In genomic region chr5:172766287-172767104, GRCh38 we compare ENCODE assay signal across 8 cellular contexts. TPM values are rescaled to one million over a fixed set of nuclear protein-coding genes. Genes with fewer than 3 reads are reported as not detected.
A peak's percentile ranks its signal among the peaks of the same experiment; 100 is the strongest.
DNase-seq lines count a peak whose midpoint lies in the region; ATAC-seq and TF ChIP-seq lines count a peak whose summit lies in the region.

No MANE protein-coding gene starts in this region.

- H3K36me3 Mint-ChIP-seq in naive B cell = peaks cover 13 to 20% of the 10 kb centered on the region in 2 donors

- H3K27me3 Mint-ChIP-seq in naive B cell = no peaks in the 10 kb centered on the region

- peaks cover 0 to 3% (median 0%) of the 10 kb centered on the region in 7 donors for H3K9me3 Mint-ChIP-seq in naive B cell

- peak overlapping the region in 7 of 8 donors; percentile 17 to 96 (median 60) for H3K4me3 Mint-ChIP-seq in naive B cell

- peaks cover 42 to 70% (median 62%) of the 10 kb centered on the region in 3 donors for H3K4me1 Mint-ChIP-seq in naive B cell

- peak overlapping the region; percentile 99 to 100 (median 99) for H3K27ac Mint-ChIP-seq in naive B cell

- no peaks in the 10 kb centered on the region for H3K4me1 ChIP-seq in aorta (ENCODE audit: control insufficient read depth in 1 of 2, insufficient read depth in 2 of 2, low read length in 2 of 2)

- peak; percentile 2 for DNase-seq in NCI-H1092 treated with DMSO at 0.1 percent for 48 hours (lab: John Stamatoyannopoulos, UW)
- no peak for DNase-seq in NCI-H1092 (lab: John Stamatoyannopoulos, UW)
- peak; percentile 95 for DNase-seq in fibroblast of gingiva (ENCODE audit: low read depth)
- DNase-seq in naive B cell = peak; percentile 66
- DNase-seq in aorta = peak; percentile 92 to 94

- intact Hi-C loops in aorta (cut with DNase I) = loop anchor here in 1 of 2 donors (1.0 to 2.0 kb wide), 4 partner anchors 26 to 102 kb away; no protein-coding TSS in a partner anchor

- no peak for TF ChIP-seq POLR2A in GM18505 (IDR thresholded peaks at IDR 0.05; ENCODE audit: borderline replicate concordance, extremely low read depth, insufficient read depth, insufficient read length)

- no peaks in the 10 kb centered on the region for H3K9me3 ChIP-seq in aorta (ENCODE audit: control insufficient read depth, low read length)

- H3K27me3 ChIP-seq in aorta (ENCODE audit: control insufficient read depth in 1 of 2, insufficient read depth in 2 of 2, low read length in 1 of 2) = no peaks in the 10 kb centered on the region

- peak overlapping the region; percentile 96 for H3K4me3 ChIP-seq in WI38 (ENCODE audit: low read depth, low read length)
- peak overlapping the region; percentile 78 to 100 for H3K4me3 ChIP-seq in aorta (ENCODE audit: low read length in 2 of 2)

- ATAC-seq in naive B cell (ENCODE audit: low read depth in 2 of 2) = no peak
- peak; percentile 71 for ATAC-seq in aorta (ENCODE audit: low FRiP score)
- ATAC-seq in GM18505 (IDR thresholded peaks at IDR 0.05; ENCODE audit: unreplicated experiment) = no peak
- no peak for ATAC-seq in HG02840 (IDR thresholded peaks at IDR 0.05; ENCODE audit: low FRiP score, unreplicated experiment)

- 1 to 6% methylated on average over 16 of the region's 16 CpGs for WGBS in aorta, 2 donors

- peaks cover 6 to 15% of the 10 kb centered on the region in 2 donors for H3K36me3 ChIP-seq in aorta (ENCODE audit: control insufficient read depth in 1 of 2, insufficient read depth in 2 of 2, low read length in 1 of 2)

- H3K27ac ChIP-seq in aorta (ENCODE audit: low read depth in 1 of 2, low read length in 2 of 2) = peak overlapping the region; percentile 89 to 98

- no peak for TF ChIP-seq CTCF in WI38 (IDR thresholded peaks at IDR 0.05; ENCODE audit: low read depth, low read length)

RNA-seq across cellular contexts. Expression of gene DUSP1, which starts 4.5 kb away (rescaled TPM):
- polyA plus RNA-seq in naive B cell (ENCODE audit: low read depth in 6 of 6) = 1,000 to 10,000 TPM; 1,129 to 3,568 (median 2,122) TPM
- 1,000 to 10,000 TPM in 1 of 2 donors, 100 to 1,000 TPM in 1; 293 to 1,994 TPM for total RNA-seq in aorta
- 100 to 1,000 TPM; 178 to 515 TPM for polyA plus RNA-seq in aorta
